18 cellular contexts compared by ENCODE assay signal in the genomic region with DNA sequence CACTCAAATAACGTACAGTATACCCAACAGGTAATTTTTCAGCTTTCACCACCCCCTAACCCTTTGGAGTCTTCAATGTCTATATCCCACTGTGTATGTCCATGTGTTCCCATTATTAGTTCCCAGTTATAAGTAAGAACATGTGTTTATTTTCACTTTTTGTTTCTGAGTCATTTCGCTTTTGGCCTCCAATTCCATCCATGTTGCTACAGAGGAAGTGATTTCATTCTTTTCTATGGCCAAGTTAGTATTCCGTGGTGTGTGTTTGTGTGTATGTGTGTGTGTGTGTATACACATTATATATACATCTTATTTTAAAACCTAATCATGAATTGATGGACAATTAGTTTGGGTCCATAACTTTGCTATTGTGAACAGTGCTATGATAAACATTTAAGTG.
DNase-seq lines count a peak whose midpoint lies in the region; ATAC-seq and TF ChIP-seq lines count a peak whose summit lies in the region.
"Had no signal": no experiment of that assay in that cellular context is flagged by ENCODE, and none has a peak within 500 bp of the region (broad histone marks: within the 10 kb centered on the region; RNA-seq: fewer than 3 reads in every experiment).

No MANE protein-coding gene starts in this region.

- H3K9ac ChIP-seq in IMR-90 (ENCODE audit: low read depth, low read length) (no peak overlapping the region), MM.1S (ENCODE audit: low read length) (no peak overlapping the region), endodermal cell (ENCODE audit: extremely low read depth, low read length, poor library complexity, severe bottlenecking) (no peak overlapping the region)
- H3K9ac ChIP-seq: BLaER1 had no signal

- H3K27ac Mint-ChIP-seq in endodermal cell: no peak overlapping the region
- H3K27ac Mint-ChIP-seq: CD8-positive, alpha-beta memory T cell; H9; HFFc6 had no signal

- H3K4me1 Mint-ChIP-seq in endodermal cell: no peaks in the 10 kb centered on the region
- H3K4me1 Mint-ChIP-seq: CD8-positive, alpha-beta memory T cell; H9 had no signal

- DNase-seq in AG10803 (ENCODE audit: low read depth) (peak; percentile 6), IMR-90 (peak; percentile 76), astrocyte of the spinal cord (ENCODE audit: low read depth, low spot score) (peak; percentile 19), fibroblast of villous mesenchyme (ENCODE audit: low read depth) (peak; percentile 3), MM.1S (no peak), NCI-H1930 (lab: John Stamatoyannopoulos, UW) (no peak), endodermal cell (no peak), AML-193 (lab: John Stamatoyannopoulos, UW) (no peak)
- DNase-seq: ACHN; Caco-2; CD8-positive, alpha-beta memory T cell; DMS53; GF-D8; GOT3; H9; HFFc6 had no signal

- no peak overlapping the region for H2AFZ ChIP-seq in IMR-90 (replicated peaks; ENCODE audit: low read length, poor library complexity)
- no peak overlapping the region for H2AFZ ChIP-seq in MM.1S (ENCODE audit: low read length)

- no peaks in the 10 kb centered on the region for H3K36me3 Mint-ChIP-seq in endodermal cell (ENCODE audit: low read depth)
- H3K36me3 Mint-ChIP-seq: CD8-positive, alpha-beta memory T cell had no signal

- H3K4me3 ChIP-seq in AG10803 (ENCODE audit: low read length) (no peak overlapping the region), IMR-90 (ENCODE audit: insufficient read depth, low read depth, low read length) (no peak overlapping the region), astrocyte of the spinal cord (ENCODE audit: low read depth, low read length) (no peak overlapping the region), fibroblast of villous mesenchyme (ENCODE audit: low read depth, low read length) (no peak overlapping the region), MM.1S (ENCODE audit: low read length) (no peak overlapping the region), endodermal cell (ENCODE audit: low read length) (no peak overlapping the region)
- H3K4me3 ChIP-seq: BLaER1, K562 had no signal

- H3K79me2 ChIP-seq in MM.1S (ENCODE audit: low read length): no peaks in the 10 kb centered on the region

- POLR2A ChIA-PET in IMR-90 (lab: Charles Lee; ENCODE audit: unreplicated experiment): no interaction called here

- no peaks in the 10 kb centered on the region for H3K9me1 ChIP-seq in IMR-90 (ENCODE audit: insufficient read depth, low read length)

- no peak overlapping the region for H2BK5ac ChIP-seq in IMR-90 (ENCODE audit: low read depth, low read length, poor library complexity, severe bottlenecking)

- H3K27me3 ChIP-seq in IMR-90 (ENCODE audit: control insufficient read depth, insufficient read depth, low read length) (no peaks in the 10 kb centered on the region), MM.1S (replicated peaks; ENCODE audit: insufficient read depth, low read length) (no peaks in the 10 kb centered on the region), endodermal cell (ENCODE audit: control insufficient read depth, insufficient read depth, low read length, poor library complexity, severe bottlenecking) (no peaks in the 10 kb centered on the region)
- H3K27me3 ChIP-seq: BLaER1 had no signal

- BruUV-seq in IMR-90 (replicated peaks; lab: Mats Ljungman, UMichigan): no TSS peak

- H2BK15ac ChIP-seq in IMR-90 (ENCODE audit: low read depth, low read length): no peak overlapping the region

- H2AK5ac ChIP-seq in IMR-90 (ENCODE audit: low read depth, low read length): no peak overlapping the region

- peak; percentile 37; the same call in 1 of the 2 replicates for ATAC-seq in IMR-90 (ENCODE audit: low read depth)
- ATAC-seq: K562 had no signal

- no peak overlapping the region for H3K56ac ChIP-seq in IMR-90 (ENCODE audit: extremely low read depth, insufficient read depth, low read length)

- H3K9me2 ChIP-seq in MM.1S (replicated peaks; ENCODE audit: insufficient read depth, low read length): no peaks in the 10 kb centered on the region

- dilution Hi-C loops in IMR-90 (cut with HindIII; ENCODE audit: low sequenced_read_pairs, unreplicated experiment): no loop called here

- in situ Hi-C loops in IMR-90 (cut with MboI; ENCODE audit: low sequenced_read_pairs) (no loop called here), astrocyte of the spinal cord (cut with HindIII; ENCODE audit: low sequenced_read_pairs) (no loop called here)

- no peaks in the 10 kb centered on the region for H3K27me3 Mint-ChIP-seq in endodermal cell (ENCODE audit: insufficient read depth)
- H3K27me3 Mint-ChIP-seq: CD8-positive, alpha-beta memory T cell had no signal

- H2BK120ac ChIP-seq in IMR-90 (ENCODE audit: low read depth, low read length): no peak overlapping the region

- H4K20me1 ChIP-seq in IMR-90 (ENCODE audit: insufficient read depth, low read length) (no peaks in the 10 kb centered on the region), MM.1S (ENCODE audit: insufficient read depth, low read length) (no peaks in the 10 kb centered on the region)
- H4K20me1 ChIP-seq: BLaER1 had no signal

- no peak overlapping the region for H2AK9ac ChIP-seq in IMR-90 (replicated peaks; ENCODE audit: low read depth, low read length, poor library complexity)

- H2BK20ac ChIP-seq in IMR-90 (ENCODE audit: low read depth, low read length): no peak overlapping the region

- intact Hi-C loops in IMR-90 (cut with micrococcal nuclease): no loop called here

- H3K27ac ChIP-seq in IMR-90 (ENCODE audit: insufficient read depth, low read length): no peak overlapping the region; the same call in 1 of the 2 replicates
- H3K27ac ChIP-seq in MM.1S (ENCODE audit: low read length): no peak overlapping the region
- no peak overlapping the region for H3K27ac ChIP-seq in endodermal cell (ENCODE audit: low read depth, low read length)
- H3K27ac ChIP-seq: BLaER1 had no signal

- H3K23ac ChIP-seq in IMR-90 (ENCODE audit: low read depth, low read length): no peak overlapping the region

- no peak for TF ChIP-seq RAD21 in IMR-90 (IDR thresholded peaks at IDR 0.05; ENCODE audit: low read length)

- no peak overlapping the region for H4K91ac ChIP-seq in IMR-90 (ENCODE audit: insufficient read depth, low read depth, low read length)

- H3K4me2 ChIP-seq in IMR-90 (ENCODE audit: low read depth, low read length) (no peak overlapping the region), MM.1S (ENCODE audit: low read depth, low read length) (no peak overlapping the region)
- H3K4me2 ChIP-seq: BLaER1 had no signal

- WGBS in IMR-90 (ENCODE audit: extremely low coverage in 2 of 2, insufficient read length in 1 of 2), 2 experiments: no CpG with 5 or more reads among the region's 3 CpGs
- 92% methylated on average over 2 of the region's 3 CpGs; no CpG with 5 or more reads in 1 of the 2 experiments for WGBS in endodermal cell (ENCODE audit: insufficient coverage in 1 of 2, insufficient read length in 1 of 2), 2 experiments

- H3K4me3 Mint-ChIP-seq in endodermal cell: no peak overlapping the region
- H3K4me3 Mint-ChIP-seq: CD8-positive, alpha-beta memory T cell; H9; HFFc6 had no signal

- H3F3A ChIP-seq in MM.1S (ENCODE audit: insufficient read depth, low read length): no peaks in the 10 kb centered on the region

- CTCF ChIA-PET in IMR-90 (lab: Yijun Ruan, JAX): no interaction called here

- H3K9me3 Mint-ChIP-seq in endodermal cell: no peaks in the 10 kb centered on the region
- H3K9me3 Mint-ChIP-seq: H9 had no signal

- H3K4me1 ChIP-seq in IMR-90 (ENCODE audit: control insufficient read depth, insufficient read depth, low read length) (no peaks in the 10 kb centered on the region), MM.1S (ENCODE audit: low read length) (no peaks in the 10 kb centered on the region), endodermal cell (ENCODE audit: control insufficient read depth, insufficient read depth, low read length) (no peaks in the 10 kb centered on the region)
- H3K4me1 ChIP-seq: BLaER1, Caco-2 had no signal

- H3K18ac ChIP-seq in IMR-90 (ENCODE audit: low read depth, low read length): no peak overlapping the region

- no peak overlapping the region for H3K14ac ChIP-seq in IMR-90 (replicated peaks; ENCODE audit: low read depth, low read length)

- no peaks in the 10 kb centered on the region for H3K79me1 ChIP-seq in IMR-90 (ENCODE audit: low read depth in 1 of 2, low read length in 2 of 2)

- no peak overlapping the region for H3K4ac ChIP-seq in IMR-90 (ENCODE audit: low read depth, low read length)

- no peak for TF ChIP-seq POLR2A in IMR-90 (IDR thresholded peaks at IDR 0.05; ENCODE audit: low read depth, low read length)

- no peaks in the 10 kb centered on the region for H3K36me3 ChIP-seq in IMR-90 (ENCODE audit: control insufficient read depth, insufficient read depth, low read length)
- H3K36me3 ChIP-seq in MM.1S (replicated peaks; ENCODE audit: insufficient read depth, low read length): no peaks in the 10 kb centered on the region
- no peaks in the 10 kb centered on the region for H3K36me3 ChIP-seq in endodermal cell (ENCODE audit: control insufficient read depth, insufficient read depth, low read length)
- H3K36me3 ChIP-seq: BLaER1 had no signal

- TF ChIP-seq CTCF in AG10803 (conservative IDR thresholded peaks at IDR 0.05; ENCODE audit: low read length) (no peak), IMR-90 (conservative IDR thresholded peaks at IDR 0.05; ENCODE audit: low read depth, low read length) (no peak), astrocyte of the spinal cord (IDR thresholded peaks at IDR 0.05; ENCODE audit: low read depth, low read length) (no peak), fibroblast of villous mesenchyme (IDR thresholded peaks at IDR 0.05; ENCODE audit: insufficient read depth, low read depth, low read length) (no peak), MM.1S (IDR thresholded peaks at IDR 0.05; ENCODE audit: low read length) (no peak), endodermal cell (conservative IDR thresholded peaks at IDR 0.05) (no peak)

- no peak overlapping the region for H4K8ac ChIP-seq in IMR-90 (ENCODE audit: low read depth in 2 of 2, low read length in 2 of 2)

- H3K9me3 ChIP-seq in IMR-90 (ENCODE audit: control insufficient read depth, insufficient read depth, low read length): no peaks in the 10 kb centered on the region
- H3K9me3 ChIP-seq in MM.1S (replicated peaks; ENCODE audit: insufficient read depth, low read length): no peaks in the 10 kb centered on the region
- no peaks in the 10 kb centered on the region for H3K9me3 ChIP-seq in endodermal cell (ENCODE audit: control insufficient read depth, low read length)
- H3K9me3 ChIP-seq: BLaER1, Caco-2 had no signal

- H4K5ac ChIP-seq in IMR-90 (ENCODE audit: low read depth, low read length): no peak overlapping the region

TF ChIP-seq in IMR-90, 13 proteins besides CTCF, POLR2A, EP300 and RAD21 (continues in another document):
- no peak for TF ChIP-seq BHLHE40 (IDR thresholded peaks at IDR 0.05; ENCODE audit: low read depth, low read length)
- TF ChIP-seq, protein P1, sequence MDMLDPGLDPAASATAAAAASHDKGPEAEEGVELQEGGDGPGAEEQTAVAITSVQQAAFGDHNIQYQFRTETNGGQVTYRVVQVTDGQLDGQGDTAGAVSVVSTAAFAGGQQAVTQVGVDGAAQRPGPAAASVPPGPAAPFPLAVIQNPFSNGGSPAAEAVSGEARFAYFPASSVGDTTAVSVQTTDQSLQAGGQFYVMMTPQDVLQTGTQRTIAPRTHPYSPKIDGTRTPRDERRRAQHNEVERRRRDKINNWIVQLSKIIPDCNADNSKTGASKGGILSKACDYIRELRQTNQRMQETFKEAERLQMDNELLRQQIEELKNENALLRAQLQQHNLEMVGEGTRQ (IDR thresholded peaks at IDR 0.05; ENCODE audit: low read depth, low read length): no peak
- TF ChIP-seq MAZ (IDR thresholded peaks at IDR 0.05; ENCODE audit: borderline replicate concordance, low read depth, low read length): no peak

Comparison
In these comparisons a context has a peak if more than half of its experiments do, and no peak if none do; other contexts are left out.
1. DNase-seq: peak in AG10803 (single experiment), IMR-90 (single experiment), astrocyte of the spinal cord (single experiment) and fibroblast of villous mesenchyme (single experiment); none in MM.1S (single experiment), NCI-H1930 (0 of 2), endodermal cell (single experiment) and AML-193 (0 of 2).